ENCODE assay signal across 9 cellular contexts in genomic region chr1:65525297-65526048, GRCh38.
DNase-seq lines count a peak whose midpoint lies in the region; ATAC-seq, FAIRE-seq and TF ChIP-seq lines count a peak whose summit lies in the region.
"Had no signal": no experiment of that assay in that cellular context is flagged by ENCODE, and none has a peak within 500 bp of the region (broad histone marks: within the 10 kb centered on the region; RNA-seq: fewer than 3 reads in every experiment).

No MANE protein-coding gene starts in this region.

- TF ChIP-seq POLR2A in GM12891 (IDR thresholded peaks at IDR 0.05; ENCODE audit: low read depth, low read length) (no peak), gastrocnemius medialis (IDR thresholded peaks at IDR 0.05) (no peak)

- no peak overlapping the region for H3K27ac Mint-ChIP-seq in activated T-cell treated with anti-CD3 and anti-CD28 coated beads, Interleukin-2, amount 50 U/mL, for 72 hours
- no peak overlapping the region for H3K27ac Mint-ChIP-seq in natural killer cell treated with Interleukin-12 subunit alpha and Interleukin-12 subunit beta and Interleukin-15 and Interleukin-18, amount 100 ng/mL, for 72 hours

- intact Hi-C loops in gastrocnemius medialis (cut with DNase I; ENCODE audit: low total_unique reads), result loop anchor here (5.0 kb wide), 1 partner anchor 48 kb away; no protein-coding TSS in a partner anchor

- H3K27ac ChIP-seq in hepatocyte (no peak overlapping the region), gastrocnemius medialis (peak overlapping the region; percentile 7 to 57 (median 42))

- peak; percentile 5 for DNase-seq in GM12891 (ENCODE audit: insufficient read length, low spot score)
- peak in 1 of 2 donors; percentile 1 for DNase-seq in activated T-cell treated with anti-CD3 and anti-CD28 coated beads, Interleukin-2, amount 50 U/mL, for 72 hours
- DNase-seq in hepatocyte (ENCODE audit: low spot score), result peak; percentile 20
- DNase-seq in gastrocnemius medialis, result no peak
- DNase-seq in NCI-H1092 treated with DMSO at 0.1 percent for 48 hours (lab: John Stamatoyannopoulos, UW), result no peak
- DNase-seq in natural killer cell treated with Interleukin-12 subunit alpha and Interleukin-12 subunit beta and Interleukin-15 and Interleukin-18, amount 100 ng/mL, for 72 hours (ENCODE audit: low spot score), result no peak
- no peak for DNase-seq in G401 (ENCODE audit: low spot score)

- no peak for TF ChIP-seq CTCF in hepatocyte (IDR thresholded peaks at IDR 0.05; ENCODE audit: poor library complexity)
- no peak for TF ChIP-seq CTCF in gastrocnemius medialis (IDR thresholded peaks at IDR 0.05 in 4 of 5, conservative IDR thresholded peaks at IDR 0.05 in 1 of 5)

- H3K4me3 Mint-ChIP-seq in activated T-cell treated with anti-CD3 and anti-CD28 coated beads, Interleukin-2, amount 50 U/mL, for 72 hours, result peak overlapping the region; percentile 22 to 66
- H3K4me3 Mint-ChIP-seq in natural killer cell treated with Interleukin-12 subunit alpha and Interleukin-12 subunit beta and Interleukin-15 and Interleukin-18, amount 100 ng/mL, for 72 hours, result no peak overlapping the region

- H2AFZ ChIP-seq in hepatocyte, result peak overlapping the region; percentile 67

- no peaks in the 10 kb centered on the region for H3K79me2 ChIP-seq in hepatocyte

- H3K36me3 ChIP-seq in hepatocyte (replicated peaks; ENCODE audit: insufficient read depth, low read depth), result no peaks in the 10 kb centered on the region
- H3K36me3 ChIP-seq in gastrocnemius medialis, result no peaks in the 10 kb centered on the region
- H3K36me3 ChIP-seq: adrenal gland had no signal

- no peaks in the 10 kb centered on the region for H3K36me3 Mint-ChIP-seq in activated T-cell treated with anti-CD3 and anti-CD28 coated beads, Interleukin-2, amount 50 U/mL, for 72 hours (ENCODE audit: insufficient read depth in 2 of 2)
- H3K36me3 Mint-ChIP-seq in natural killer cell treated with Interleukin-12 subunit alpha and Interleukin-12 subunit beta and Interleukin-15 and Interleukin-18, amount 100 ng/mL, for 72 hours, result peaks cover 6% of the 10 kb centered on the region

- 0% methylated on average over 21 of the region's 86 CpGs for WGBS in hepatocyte (ENCODE audit: low lambda C conversion rate, missing lambda C conversion rate)

- no peaks in the 10 kb centered on the region for H3K9me2 ChIP-seq in hepatocyte (replicated peaks; ENCODE audit: insufficient read depth)

- H3K9me3 ChIP-seq in hepatocyte (ENCODE audit: low read depth), result no peaks in the 10 kb centered on the region
- H3K9me3 ChIP-seq in gastrocnemius medialis, result no peaks in the 10 kb centered on the region
- H3K9me3 ChIP-seq: adrenal gland had no signal

- FAIRE-seq in GM12891 (lab: Jason Lieb, UNC), result no peak

- H3K4me1 Mint-ChIP-seq in activated T-cell treated with anti-CD3 and anti-CD28 coated beads, Interleukin-2, amount 50 U/mL, for 72 hours (ENCODE audit: low read depth), result peaks cover 5% of the 10 kb centered on the region
- no peaks in the 10 kb centered on the region for H3K4me1 Mint-ChIP-seq in natural killer cell treated with Interleukin-12 subunit alpha and Interleukin-12 subunit beta and Interleukin-15 and Interleukin-18, amount 100 ng/mL, for 72 hours (ENCODE audit: low read depth in 2 of 2)

- peaks cover 47% of the 10 kb centered on the region for H3K27me3 ChIP-seq in hepatocyte
- H3K27me3 ChIP-seq in gastrocnemius medialis, result peaks cover 23 to 38% (median 29%) of the 10 kb centered on the region in 3 donors

- no peaks in the 10 kb centered on the region for H4K20me1 ChIP-seq in hepatocyte (ENCODE audit: insufficient read depth, poor library complexity, severe bottlenecking)

- in situ Hi-C loops in gastrocnemius medialis (cut with MboI; ENCODE audit: low sequenced_read_pairs in 4 of 4) (no loop called here), G401 (cut with HindIII; ENCODE audit: low sequenced_read_pairs) (no loop called here)

- peak overlapping the region; percentile 99 for H3K4me2 ChIP-seq in hepatocyte

- H3K27me3 Mint-ChIP-seq in activated T-cell treated with anti-CD3 and anti-CD28 coated beads, Interleukin-2, amount 50 U/mL, for 72 hours (ENCODE audit: low read depth), result peaks cover 38% of the 10 kb centered on the region
- H3K27me3 Mint-ChIP-seq in natural killer cell treated with Interleukin-12 subunit alpha and Interleukin-12 subunit beta and Interleukin-15 and Interleukin-18, amount 100 ng/mL, for 72 hours, result peaks cover 24 to 26% of the 10 kb centered on the region in 2 donors

- ATAC-seq in activated T-cell treated with anti-CD3 and anti-CD28 coated beads, Interleukin-2, amount 50 U/mL, for 72 hours (replicated peaks in 1 of 2), result peak; percentile 15 to 39
- peak in 1 of 2 donors; percentile 27 for ATAC-seq in gastrocnemius medialis
- no peak for ATAC-seq in natural killer cell treated with Interleukin-12 subunit alpha and Interleukin-12 subunit beta and Interleukin-15 and Interleukin-18, amount 100 ng/mL, for 72 hours
- ATAC-seq in HG03175 (IDR thresholded peaks at IDR 0.05; ENCODE audit: unreplicated experiment), result no peak

- peaks cover 0 to 1% of the 10 kb centered on the region in 2 donors for H3K9me3 Mint-ChIP-seq in activated T-cell treated with anti-CD3 and anti-CD28 coated beads, Interleukin-2, amount 50 U/mL, for 72 hours
- no peaks in the 10 kb centered on the region for H3K9me3 Mint-ChIP-seq in natural killer cell treated with Interleukin-12 subunit alpha and Interleukin-12 subunit beta and Interleukin-15 and Interleukin-18, amount 100 ng/mL, for 72 hours

- peak overlapping the region; percentile 42 for H3K4me3 ChIP-seq in hepatocyte
- peak overlapping the region; percentile 56 to 68 (median 64) for H3K4me3 ChIP-seq in gastrocnemius medialis

- H3K4me1 ChIP-seq in hepatocyte (ENCODE audit: insufficient read depth) (no peaks in the 10 kb centered on the region), gastrocnemius medialis (peaks cover 0 to 11% of the 10 kb centered on the region in 2 donors)

TF ChIP-seq in GM12891, 5 proteins besides CTCF, POLR2A, EP300 and RAD21:
- no peak for TF ChIP-seq PAX5 (IDR thresholded peaks at IDR 0.05; ENCODE audit: insufficient read depth, low read length, severe bottlenecking)
- no peak for TF ChIP-seq TAF1 (IDR thresholded peaks at IDR 0.05; ENCODE audit: low read depth, low read length)

Comparison
In these comparisons a context has a peak if more than half of its experiments do, and no peak if none do; other contexts are left out.
1. DNase-seq: peak in GM12891 (single experiment) and hepatocyte (single experiment); none in gastrocnemius medialis (0 of 2), NCI-H1092 treated with DMSO at 0.1 percent for 48 hours (single experiment), natural killer cell treated with Interleukin-12 subunit alpha and Interleukin-12 subunit beta and Interleukin-15 and Interleukin-18, amount 100 ng/mL, for 72 hours (single experiment) and G401 (single experiment).
2. ATAC-seq: peak in activated T-cell treated with anti-CD3 and anti-CD28 coated beads, Interleukin-2, amount 50 U/mL, for 72 hours (2 of 2); none in natural killer cell treated with Interleukin-12 subunit alpha and Interleukin-12 subunit beta and Interleukin-15 and Interleukin-18, amount 100 ng/mL, for 72 hours (0 of 2) and HG03175 (single experiment).